Comparison of ENCODE assay signal across 18 cellular contexts in the genomic region with DNA sequence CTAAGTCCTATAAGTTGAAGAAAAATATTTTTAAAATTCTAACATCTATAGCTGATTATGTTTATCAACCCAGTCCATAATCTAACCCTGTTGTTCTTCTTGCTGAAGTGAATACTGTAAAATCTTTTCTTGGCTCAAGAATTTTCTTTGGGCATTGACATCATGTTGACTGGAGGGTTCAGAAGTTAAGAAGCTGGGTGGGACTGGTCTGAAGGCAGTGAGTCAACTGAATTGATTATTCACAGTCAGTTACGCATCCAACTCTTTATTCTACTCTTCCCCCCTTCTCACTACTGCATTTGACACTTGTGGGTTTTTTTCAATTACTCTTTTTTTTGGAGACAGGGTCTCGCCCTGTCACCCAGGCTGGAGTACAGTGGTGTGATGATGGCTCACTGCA. TPM values are rescaled to one million over a fixed set of nuclear protein-coding genes. Genes with fewer than 3 reads are reported as not detected.
A peak's percentile ranks its signal among the peaks of the same experiment; 100 is the strongest.
DNase-seq lines count a peak whose midpoint lies in the region; ATAC-seq and TF ChIP-seq lines count a peak whose summit lies in the region.
"Had no signal": no experiment of that assay in that cellular context is flagged by ENCODE, and none has a peak within 500 bp of the region (broad histone marks: within the 10 kb centered on the region; RNA-seq: fewer than 3 reads in every experiment).

No MANE protein-coding gene starts in this region.

- H3K4me2 ChIP-seq in trophoblast cell (ENCODE audit: low read length) = no peak overlapping the region
- H3K4me2 ChIP-seq: A549, smooth muscle cell had no signal

- H3K36me3 ChIP-seq in left ventricle myocardium inferior = no peaks in the 10 kb centered on the region
- no peaks in the 10 kb centered on the region for H3K36me3 ChIP-seq in trophoblast cell (ENCODE audit: control insufficient read depth in 1 of 2, insufficient read depth in 2 of 2, low read length in 2 of 2)
- H3K36me3 ChIP-seq: prostate gland had no signal

- no peak overlapping the region for H3K23ac ChIP-seq in trophoblast cell (ENCODE audit: low read length)

- H4K12ac ChIP-seq in trophoblast cell (ENCODE audit: low read depth, low read length) = no peak overlapping the region

- no peaks in the 10 kb centered on the region for H3K79me1 ChIP-seq in trophoblast cell (ENCODE audit: low read length)

- WGBS in trophoblast cell (ENCODE audit: extremely low coverage, insufficient coverage, insufficient read length) = no CpG with 5 or more reads among the region's 2 CpGs

- H3K27ac ChIP-seq in left ventricle myocardium inferior (replicated peaks) (peak overlapping the region; percentile 78), trophoblast cell (ENCODE audit: low read depth, low read length) (no peak overlapping the region)
- H3K27ac ChIP-seq: A549, prostate gland, SK-N-MC had no signal

- no peak overlapping the region for H2BK5ac ChIP-seq in trophoblast cell (ENCODE audit: low read depth, low read length, poor library complexity)

- H3K4me1 ChIP-seq in left ventricle myocardium inferior (peaks cover 80% of the 10 kb centered on the region), trophoblast cell (ENCODE audit: control insufficient read depth in 1 of 2, insufficient read depth in 2 of 2, low read length in 2 of 2) (peaks cover 7 to 12% of the 10 kb centered on the region in 2 experiments)
- H3K4me1 ChIP-seq: prostate gland had no signal

- no peak overlapping the region for H2AFZ ChIP-seq in trophoblast cell (ENCODE audit: insufficient read depth, low read length, poor library complexity)

- no peak overlapping the region for H3K4ac ChIP-seq in trophoblast cell (ENCODE audit: low read depth, low read length)

- H3K4me3 ChIP-seq in left ventricle myocardium inferior (no peak overlapping the region), foreskin fibroblast (ENCODE audit: low read depth in 1 of 2, low read length in 2 of 2) (no peak overlapping the region), trophoblast cell (ENCODE audit: low read depth, low read length) (no peak overlapping the region)
- H3K4me3 ChIP-seq: A549, prostate gland, SK-N-MC, smooth muscle cell had no signal

- no peak overlapping the region for H2BK120ac ChIP-seq in trophoblast cell (ENCODE audit: insufficient read depth, low read length, poor library complexity)

- H4K91ac ChIP-seq in trophoblast cell (ENCODE audit: low read depth, low read length) = no peak overlapping the region

- H3K27me3 ChIP-seq in left ventricle myocardium inferior (ENCODE audit: low read depth) = no peaks in the 10 kb centered on the region
- no peaks in the 10 kb centered on the region for H3K27me3 ChIP-seq in trophoblast cell (ENCODE audit: insufficient read depth, low read length)

- no peak overlapping the region for H2AK5ac ChIP-seq in trophoblast cell (ENCODE audit: low read length)

- ATAC-seq in Right ventricle myocardium superior (ENCODE audit: poor library complexity) = no peak
- no peak for ATAC-seq in HG03039 (IDR thresholded peaks at IDR 0.05; ENCODE audit: unreplicated experiment)
- ATAC-seq in GM21825 (IDR thresholded peaks at IDR 0.05; ENCODE audit: unreplicated experiment) = no peak
- ATAC-seq: A549; activated CD4-positive, alpha-beta T cell treated with anti-CD3 and anti-CD28 coated beads for 36 hours had no signal

- no peak for DNase-seq in left ventricle myocardium inferior
- no peak for DNase-seq in Right ventricle myocardium superior
- DNase-seq in astrocyte of the hippocampus (ENCODE audit: low read depth, low spot score) = peak; percentile 59
- peak; percentile 26 to 77 for DNase-seq in foreskin fibroblast
- DNase-seq in mesenteric fat pad (ENCODE audit: low spot score) = no peak
- no peak for DNase-seq in trophoblast cell
- DNase-seq: activated CD4-positive, alpha-beta T cell treated with anti-CD3 and anti-CD28 coated beads for 36 hours; C1 segment of cervical spinal cord; central memory CD4-positive, alpha-beta T cell; effector CD4-positive, alpha-beta T cell; H7; stimulated activated CD4-positive, alpha-beta T cell treated with anti-CD3 and anti-CD28 coated beads, Interleukin-4, amount 100 ng/mL, for 4 hours had no signal

- TF ChIP-seq CTCF in left ventricle myocardium inferior (IDR thresholded peaks at IDR 0.05; ENCODE audit: borderline replicate concordance) (no peak), foreskin fibroblast (IDR thresholded peaks at IDR 0.05; ENCODE audit: low read depth, low read length) (no peak)

- H4K8ac ChIP-seq in trophoblast cell (ENCODE audit: low read depth, low read length) = no peak overlapping the region

- H2BK12ac ChIP-seq in trophoblast cell (ENCODE audit: low read length) = no peak overlapping the region

- no peak overlapping the region for H3K14ac ChIP-seq in trophoblast cell (ENCODE audit: low read length)

- H3K9ac ChIP-seq in trophoblast cell (ENCODE audit: low read length) = no peak overlapping the region

- intact Hi-C loops in left ventricle myocardium inferior (cut with micrococcal nuclease) = no loop called here
- intact Hi-C loops in Right ventricle myocardium superior (cut with DNase I) = no loop called here

- H3K9me3 ChIP-seq in left ventricle myocardium inferior (replicated peaks) (no peaks in the 10 kb centered on the region), trophoblast cell (ENCODE audit: insufficient read depth, low read depth, low read length) (no peaks in the 10 kb centered on the region)
- H3K9me3 ChIP-seq: A549, prostate gland had no signal

- H3K79me2 ChIP-seq in trophoblast cell (ENCODE audit: control insufficient read depth, insufficient read depth, low read length, poor library complexity) = no peaks in the 10 kb centered on the region

- no peak overlapping the region for H3K18ac ChIP-seq in trophoblast cell (ENCODE audit: low read length)

RNA-seq across cellular contexts. Expression of a gene that starts 31.0 kb away (rescaled TPM):
- 10.8 TPM for total RNA-seq in left ventricle myocardium inferior
- 11.6 TPM for total RNA-seq in Right ventricle myocardium superior
- 24.6 TPM for total RNA-seq in mesenteric fat pad
- 16.2 and 17.5 TPM in 2 replicates for polyA plus RNA-seq in trophoblast cell (2013)
- total RNA-seq: activated CD4-positive, alpha-beta T cell treated with anti-CD3 and anti-CD28 coated beads for 36 hours had no signal

Comparison
In these comparisons a context has a peak if more than half of its experiments do, and no peak if none do; other contexts are left out.
1. DNase-seq: peak in astrocyte of the hippocampus (single experiment) and foreskin fibroblast (2 of 2); none in left ventricle myocardium inferior (single experiment), Right ventricle myocardium superior (single experiment), mesenteric fat pad (single experiment) and trophoblast cell (0 of 2).